Comparison of ENCODE assay signal across 8 cellular contexts in genomic region chr10:132331259-132331955, GRCh38. TPM values are rescaled to one million over a fixed set of nuclear protein-coding genes. Genes with fewer than 3 reads are reported as not detected.
DNase-seq lines count a peak whose midpoint lies in the region; ATAC-seq, FAIRE-seq and TF ChIP-seq lines count a peak whose summit lies in the region.

No MANE protein-coding gene starts in this region.

- TF ChIP-seq CTCF in DOHH2 (IDR thresholded peaks at IDR 0.05; ENCODE audit: low read depth, low read length, poor library complexity, severe bottlenecking) = no peak
- no peak for TF ChIP-seq CTCF in kidney (IDR thresholded peaks at IDR 0.05; ENCODE audit: borderline replicate concordance, extremely low read depth, insufficient read depth)
- no peak for TF ChIP-seq CTCF in GM13977 (IDR thresholded peaks at IDR 0.05; ENCODE audit: extremely low read depth, insufficient read depth, missing control alignments)

- peak overlapping the region; percentile 88 for H3K4me2 ChIP-seq in DOHH2 (ENCODE audit: low read length)

- H3K27ac ChIP-seq in DOHH2 (ENCODE audit: low read depth, low read length) = peak overlapping the region; percentile 59
- H3K27ac ChIP-seq in kidney (ENCODE audit: low read depth in 2 of 2, low read length in 2 of 2) = peak overlapping the region; percentile 45 to 69
- peak overlapping the region; percentile 81 for H3K27ac ChIP-seq in substantia nigra (ENCODE audit: low read depth, low read length, poor library complexity, severe bottlenecking)

- H3K27me3 ChIP-seq in DOHH2 (ENCODE audit: control insufficient read depth, low read length) = no peaks in the 10 kb centered on the region

- H3K9me3 ChIP-seq in DOHH2 (ENCODE audit: control insufficient read depth, insufficient read depth, low read length) (no peaks in the 10 kb centered on the region), kidney (ENCODE audit: control insufficient read depth in 1 of 2, low read length in 2 of 2) (no peaks in the 10 kb centered on the region)

- peaks cover 3% of the 10 kb centered on the region for H3K27me3 Mint-ChIP-seq in activated naive CD8-positive, alpha-beta T cell treated with anti-CD3 and anti-CD28 coated beads, Interleukin-2, amount 50 U/mL, for 24 hours

- H3K4me1 ChIP-seq in DOHH2 (ENCODE audit: control insufficient read depth, low read length) = peaks cover 23% of the 10 kb centered on the region
- H3K4me1 ChIP-seq in kidney (ENCODE audit: control insufficient read depth in 1 of 2, insufficient read depth in 1 of 2, low read depth in 1 of 2, low read length in 2 of 2) = peaks cover 0 to 11% of the 10 kb centered on the region in 2 donors

- no peaks in the 10 kb centered on the region for H3K9me3 Mint-ChIP-seq in activated naive CD8-positive, alpha-beta T cell treated with anti-CD3 and anti-CD28 coated beads, Interleukin-2, amount 50 U/mL, for 24 hours

- H3K36me3 ChIP-seq in DOHH2 (ENCODE audit: control insufficient read depth, low read length) (peaks cover 35% of the 10 kb centered on the region), kidney (ENCODE audit: control insufficient read depth in 1 of 2, insufficient read depth in 2 of 2, low read length in 2 of 2) (peaks cover 0 to 5% of the 10 kb centered on the region in 2 donors)

- H4K20me1 ChIP-seq in DOHH2 (ENCODE audit: control insufficient read depth, insufficient read depth, low read depth, low read length) = peaks cover 14% of the 10 kb centered on the region; the same call in 1 of the 2 replicates

- H3K27ac Mint-ChIP-seq in activated naive CD8-positive, alpha-beta T cell treated with anti-CD3 and anti-CD28 coated beads, Interleukin-2, amount 50 U/mL, for 24 hours = peak overlapping the region; percentile 88

- ATAC-seq in GM21367 (IDR thresholded peaks at IDR 0.05; ENCODE audit: unreplicated experiment) (peak; percentile 18), HG03558 (IDR thresholded peaks at IDR 0.05; ENCODE audit: extremely low read depth, unreplicated experiment) (peak; percentile 14)
- ATAC-seq in activated naive CD8-positive, alpha-beta T cell treated with anti-CD3 and anti-CD28 coated beads, Interleukin-2, amount 50 U/mL, for 24 hours = peak; percentile 41

- in situ Hi-C loops in GM13977 (cut with MboI; ENCODE audit: low pct_unique_long_range_greater_than_20kb, low sequenced_read_pairs, unreplicated experiment) = no loop called here

- H3K4me3 ChIP-seq in DOHH2 (ENCODE audit: low read length) (peak overlapping the region; percentile 91), kidney (ENCODE audit: low read length in 2 of 2) (peak overlapping the region; percentile 69 to 87)

- no peaks in the 10 kb centered on the region for H3F3A ChIP-seq in DOHH2 (ENCODE audit: control insufficient read depth, insufficient read depth)

- peak overlapping the region; percentile 93 for H3K4me3 Mint-ChIP-seq in activated naive CD8-positive, alpha-beta T cell treated with anti-CD3 and anti-CD28 coated beads, Interleukin-2, amount 50 U/mL, for 24 hours

- peaks cover 78% of the 10 kb centered on the region for H3K4me1 Mint-ChIP-seq in activated naive CD8-positive, alpha-beta T cell treated with anti-CD3 and anti-CD28 coated beads, Interleukin-2, amount 50 U/mL, for 24 hours

- intact Hi-C loops in kidney (cut with DNase I) = no loop called here

- no peak for DNase-seq in activated naive CD8-positive, alpha-beta T cell treated with anti-CD3 and anti-CD28 coated beads, Interleukin-2, amount 50 U/mL, for 24 hours
- DNase-seq in kidney (no peak), substantia nigra (lab: John Stamatoyannopoulos, UW) (peak in 3 of 49 donors; percentile 57 to 64 (median 60)), GM13977 (ENCODE audit: low spot score) (no peak), NCI-H1092 (lab: John Stamatoyannopoulos, UW) (no peak)

- no peaks in the 10 kb centered on the region for H3K9me2 ChIP-seq in DOHH2 (replicated peaks; ENCODE audit: control insufficient read depth, low read length)

- peak overlapping the region; percentile 57 to 72 for H3K9ac ChIP-seq in kidney (ENCODE audit: low read length in 2 of 2)

- no peak for FAIRE-seq in kidney (lab: Jason Lieb, UNC)

- H3K36me3 Mint-ChIP-seq in activated naive CD8-positive, alpha-beta T cell treated with anti-CD3 and anti-CD28 coated beads, Interleukin-2, amount 50 U/mL, for 24 hours (ENCODE audit: low read depth) = peaks cover 38% of the 10 kb centered on the region

- H3K79me2 ChIP-seq in DOHH2 (ENCODE audit: control insufficient read depth, low read length) = peaks cover 52% of the 10 kb centered on the region

RNA-seq across cellular contexts. Expression of gene LRRC27, which starts 0.6 kb away (rescaled TPM):
- 14.6 TPM for total RNA-seq in kidney
- polyA plus RNA-seq in kidney (ENCODE audit: insufficient read depth, low read depth, low replicate concordance) = 14.4 TPM

RNA-seq across cellular contexts. Expression of gene STK32C, which starts 23.7 kb away (rescaled TPM):
- total RNA-seq in kidney = 14.4 TPM
- polyA plus RNA-seq in kidney (ENCODE audit: insufficient read depth, low read depth, low replicate concordance) = 11.6 TPM
